8 cellular contexts compared by ENCODE assay signal in the genomic region with DNA sequence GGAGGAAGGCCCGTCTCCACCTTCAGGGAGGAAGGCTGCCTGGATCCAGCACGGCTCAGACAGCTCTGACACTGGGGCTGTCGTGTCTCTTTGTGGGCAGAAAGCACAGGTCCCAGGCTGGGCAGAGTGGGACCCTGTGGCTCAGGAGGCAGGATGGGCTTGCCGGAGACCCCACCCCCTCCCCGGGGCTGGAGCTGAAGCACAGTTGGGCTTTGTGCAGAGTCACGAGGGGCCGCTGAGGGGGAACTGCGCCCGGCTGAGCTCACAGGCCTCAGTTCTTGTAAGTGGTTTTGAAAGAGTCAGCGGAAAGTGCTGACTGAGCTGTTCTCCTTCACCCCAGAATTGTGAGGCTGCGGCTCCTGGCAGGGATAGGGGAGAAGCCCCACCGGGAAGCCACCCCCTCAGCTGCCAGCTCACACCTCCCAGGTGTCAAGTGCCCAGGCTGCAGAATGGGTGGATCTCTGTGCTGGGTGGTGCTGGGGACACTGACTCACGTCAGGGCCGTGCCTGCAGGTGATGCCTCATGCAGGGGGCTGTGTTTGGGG. TPM values are rescaled to one million over a fixed set of nuclear protein-coding genes. Genes with fewer than 3 reads are reported as not detected.
DNase-seq lines count a peak whose midpoint lies in the region; ATAC-seq, FAIRE-seq and TF ChIP-seq lines count a peak whose summit lies in the region.

No MANE protein-coding gene starts in this region.

- no peak overlapping the region for H3K4ac ChIP-seq in H1 (replicated peaks; ENCODE audit: insufficient read length, low read depth, low read length)

- no peaks in the 10 kb centered on the region for H3K9me3 ChIP-seq in H1 (ENCODE audit: insufficient read depth in 2 of 2, low read depth in 1 of 2, low read length in 1 of 2)

- TF ChIP-seq CTCF in H1 (IDR thresholded peaks at IDR 0.05; ENCODE audit: control extremely low read depth in 1 of 3, insufficient read depth in 1 of 3, low read depth in 1 of 3, low read length in 3 of 3) (no peak), natural killer cell (IDR thresholded peaks at IDR 0.05) (no peak)

- peak overlapping the region; percentile 39; the same call in 1 of the 2 replicates for H2BK5ac ChIP-seq in H1 (ENCODE audit: low read depth, low read length)

- DNase-seq in SK-MEL-5 (ENCODE audit: low read depth, low spot score) (peak; percentile 83), H1 (ENCODE audit: low read depth in 1 of 2, low spot score in 2 of 2) (peak in 1 of 2 experiments; percentile 50), natural killer cell (no peak), AG20443 (ENCODE audit: low spot score) (no peak), NCI-H510A (lab: John Stamatoyannopoulos, UW) (no peak), NCI-H1105 (lab: John Stamatoyannopoulos, UW) (no peak)

- 0 out of 2 replicates have a peak overlapping the region, but pooled peaks have one; percentile 36 for H2BK15ac ChIP-seq in H1 (ENCODE audit: low read length)

- H2BK20ac ChIP-seq in H1 (ENCODE audit: low read length), result no peak overlapping the region

- H4K20me1 ChIP-seq in H1 (replicated peaks in 1 of 2; ENCODE audit: control insufficient read depth in 1 of 2, insufficient read depth in 2 of 2, low read length in 2 of 2), result peaks cover 0 to 9% of the 10 kb centered on the region in 2 experiments

- 71% methylated on average over 14 of the region's 14 CpGs; no CpG with 5 or more reads in 1 of the 2 experiments for whole genome bisulfite sequencing in H1 (ENCODE audit: extremely low coverage in 1 of 2, insufficient coverage in 1 of 2, insufficient read length in 1 of 2, insufficient replicate concordance in 2 of 2, low coverage in 1 of 2, low lambda C conversion rate in 2 of 2, missing lambda C conversion rate in 1 of 2), 2 experiments

- H3K36me3 Mint-ChIP-seq in natural killer cell, result no peaks in the 10 kb centered on the region

- no peak overlapping the region for H4K91ac ChIP-seq in H1 (replicated peaks; ENCODE audit: insufficient read length, low read length)

- in situ Hi-C loops in SK-MEL-5 (cut with HindIII; ENCODE audit: low pct_unique_long_range_greater_than_20kb, low sequenced_read_pairs), result no loop called here

- no peaks in the 10 kb centered on the region for H3K27me3 ChIP-seq in H1 (replicated peaks in 1 of 4; ENCODE audit: control insufficient read depth in 3 of 4, extremely low read depth in 1 of 4, insufficient read depth in 3 of 4, low read length in 3 of 4)

- no peak overlapping the region for H4K5ac ChIP-seq in H1 (ENCODE audit: insufficient read length, low read depth, low read length)

- POLR2A ChIA-PET in H1 (lab: Charles Lee; ENCODE audit: partially characterized antibody), result no interaction called here

- no peak for TF ChIP-seq RAD21 in H1 (IDR thresholded peaks at IDR 0.05 in 1 of 2, conservative IDR thresholded peaks at IDR 0.05 in 1 of 2; ENCODE audit: low read depth in 2 of 2, low read length in 2 of 2)

- no peak overlapping the region for H3K14ac ChIP-seq in H1 (ENCODE audit: insufficient read length)

- ATAC-seq in GM18511 (IDR thresholded peaks at IDR 0.05; ENCODE audit: unreplicated experiment), result peak; percentile 50
- ATAC-seq in natural killer cell, result peak in 2 of 3 donors; percentile 40 to 72
- ATAC-seq in HG02678 (IDR thresholded peaks at IDR 0.05; ENCODE audit: unreplicated experiment), result no peak

- no peaks in the 10 kb centered on the region for H3K36me3 ChIP-seq in H1 (ENCODE audit: control insufficient read depth in 2 of 4, insufficient read depth in 4 of 4, low read length in 3 of 4)

- H3K27me3 Mint-ChIP-seq in natural killer cell (ENCODE audit: low read depth in 2 of 2), result peaks cover 0 to 5% of the 10 kb centered on the region in 2 donors

- H3K4me1 Mint-ChIP-seq in natural killer cell, result peaks cover 5 to 16% of the 10 kb centered on the region in 2 donors

- H3K79me1 ChIP-seq in H1 (ENCODE audit: low read depth, low read length), result peaks cover 3% of the 10 kb centered on the region

- no peak overlapping the region for H3K23ac ChIP-seq in H1 (ENCODE audit: insufficient read length)

- H2BK12ac ChIP-seq in H1 (ENCODE audit: low read depth, low read length), result no peak overlapping the region

- H3K27ac ChIP-seq in H1 (ENCODE audit: low read depth, low read length), result no peak overlapping the region

- H4K8ac ChIP-seq in H1 (ENCODE audit: extremely low read depth, insufficient read depth, low read length), result no peak overlapping the region; the same call in 1 of the 2 replicates

- intact Hi-C loops in natural killer cell (cut with micrococcal nuclease), result no loop called here

- H3K18ac ChIP-seq in H1 (ENCODE audit: extremely low read depth, low read length), result peak overlapping the region; percentile 65; the same call in 1 of the 2 replicates

- H3K4me3 Mint-ChIP-seq in natural killer cell, result no peak overlapping the region

- TF ChIP-seq POLR2A in H1 (IDR thresholded peaks at IDR 0.05; ENCODE audit: control extremely low read depth in 1 of 2, low read depth in 2 of 2, low read length in 2 of 2), result no peak

- no peak overlapping the region for H2AFZ ChIP-seq in H1 (ENCODE audit: low read length)

- H3K4me3 ChIP-seq in H1 (ENCODE audit: extremely low read depth in 1 of 4, insufficient read depth in 2 of 4, low read depth in 3 of 4, low read length in 4 of 4), result no peak overlapping the region

- H3K9me3 Mint-ChIP-seq in natural killer cell, result no peaks in the 10 kb centered on the region

- H3K9ac ChIP-seq in H1 (replicated peaks in 1 of 4; ENCODE audit: extremely low read depth in 1 of 4, low read depth in 3 of 4, low read length in 3 of 4), result no peak overlapping the region

- H2BK120ac ChIP-seq in H1 (replicated peaks; ENCODE audit: low read depth, low read length), result no peak overlapping the region

- no peaks in the 10 kb centered on the region for H3K79me2 ChIP-seq in H1 (ENCODE audit: control insufficient read depth in 1 of 2, insufficient read depth in 2 of 2, low read length in 2 of 2)

- H3K23me2 ChIP-seq in H1 (ENCODE audit: low read depth, low read length), result no peaks in the 10 kb centered on the region

- no peak overlapping the region for H3K56ac ChIP-seq in H1 (replicated peaks; ENCODE audit: insufficient read length, low read depth, low read length)

- H3K4me1 ChIP-seq in H1 (replicated peaks in 1 of 4; ENCODE audit: control insufficient read depth in 3 of 4, insufficient read depth in 4 of 4, low read length in 3 of 4), result peaks cover 0 to 27% (median 17%) of the 10 kb centered on the region in 4 experiments; a peak in 6 of 7 replicates

- H3K4me2 ChIP-seq in H1 (ENCODE audit: insufficient read depth in 1 of 2, low read depth in 2 of 2, low read length in 2 of 2), result no peak overlapping the region; a peak in 1 of 4 replicates

- FAIRE-seq in H1 (lab: Jason Lieb, UNC), result no peak

- CTCF ChIA-PET in H1 (lab: Charles Lee; ENCODE audit: partially characterized antibody), result interaction anchor here (0.7 to 1.2 kb wide), 3 partner anchors 45 to 53 kb away, joined by 3 to 5 read pairs (median 3); no protein-coding TSS in a partner anchor

- no peak overlapping the region for H2AK5ac ChIP-seq in H1 (ENCODE audit: low read depth, low read length)

- H3K27ac Mint-ChIP-seq in natural killer cell, result peak overlapping the region in 1 of 2 donors; percentile 54

- no peak for TF ChIP-seq EP300 in H1 (IDR thresholded peaks at IDR 0.05; ENCODE audit: borderline replicate concordance in 1 of 2, low read depth in 2 of 2, low read length in 2 of 2)

TF ChIP-seq in H1, 55 proteins besides CTCF, POLR2A, EP300 and RAD21:
- TF ChIP-seq MAFK (IDR thresholded peaks at IDR 0.05; ENCODE audit: low read depth, low read length), result peak; percentile 68
- TF ChIP-seq ASH2L (IDR thresholded peaks at IDR 0.05; ENCODE audit: low read length), result no peak

RNA-seq across cellular contexts. Expression of a gene that starts 12.2 kb away (rescaled TPM):
- total RNA-seq in SK-MEL-5 (2014; rRNA removed; shearing (Covaris generic)), result 15.6 and 18.9 TPM in 2 replicates
- 20.8 and 28.2 TPM in 2 replicates for polyA plus RNA-seq in SK-MEL-5 (2015; cell fraction: cytosol; rRNA removed)
- 18.0 and 22.1 TPM in 2 replicates for polyA plus RNA-seq in SK-MEL-5 (2015; cell fraction: nucleus; rRNA removed)
- 9.3 and 12.4 TPM in 2 replicates for total RNA-seq in H1 (2021; fragmentation: NEBNext Ultra II Directional; extraction: Animal tissue kit (Norgen Biotek cat#: 25700))
- 8.3 and 20.5 TPM in 2 replicates for polyA plus RNA-seq in H1 (2011; rRNA removed)
- polyA plus RNA-seq in H1 (2011; cell fraction: cytosol; rRNA removed), result 5.0 TPM
- polyA plus RNA-seq in H1 (2011; cell fraction: nucleus; rRNA removed), result 10.3 TPM
- polyA plus RNA-seq in H1 (2012, experiment 1 of 2), result 6.1 to 12.8 TPM (median 11.7 TPM) in 4 replicates
- 18.7 TPM for polyA plus RNA-seq in H1 (2012, experiment 2 of 2)
- 7.0 TPM for polyA plus RNA-seq in H1 (2013, experiment 1 of 2)
- polyA plus RNA-seq in H1 (2013, experiment 2 of 2), result 7.7 TPM
- 2.4 and 2.5 TPM in 2 replicates for polyA minus RNA-seq in H1 (2011; rRNA and poly(A)+ RNA removed)
- polyA minus RNA-seq in H1 (2011; cell fraction: cytosol; rRNA and poly(A)+ RNA removed), result 4.5 TPM
- polyA minus RNA-seq in H1 (2011; cell fraction: nucleus; rRNA and poly(A)+ RNA removed), result 2.0 TPM
- total RNA-seq in natural killer cell, result 1 to 10 TPM; 1.0 to 3.6 (median 3.0) TPM
